2 cellular contexts compared by ENCODE assay signal in the genomic region with DNA sequence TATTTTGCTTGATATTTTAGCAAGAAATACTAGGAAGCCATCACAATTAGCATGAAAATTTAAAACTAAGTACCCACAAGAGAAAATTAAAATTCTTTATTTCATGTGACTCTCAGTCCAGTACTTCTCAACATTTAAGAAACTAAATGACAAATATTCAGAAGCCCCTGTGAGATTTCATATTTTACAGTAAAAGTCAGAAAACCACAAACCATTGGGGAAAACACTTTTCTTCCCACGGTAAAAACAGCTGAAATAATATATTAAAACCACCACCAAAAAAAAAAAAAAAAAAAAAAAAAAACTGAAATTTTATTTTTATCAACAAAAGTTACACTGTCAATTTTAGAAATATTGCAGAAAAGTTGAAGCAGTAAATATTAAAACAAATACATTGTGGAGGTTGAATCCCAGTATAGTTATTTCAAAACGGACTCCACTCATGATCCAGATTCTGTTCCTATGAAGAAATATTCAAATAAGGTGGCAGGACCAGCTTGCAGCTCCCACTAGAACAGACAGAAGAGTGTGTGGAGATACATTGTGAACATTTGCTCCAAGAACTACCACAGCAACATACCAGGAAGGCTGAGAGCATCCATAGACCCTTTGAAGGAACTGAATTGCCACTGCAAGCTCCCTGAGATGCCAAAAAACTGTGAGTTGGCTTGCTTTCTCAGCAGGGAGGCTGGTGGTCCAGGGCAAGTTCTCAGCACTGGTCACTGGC.
A peak's percentile ranks its signal among the peaks of the same experiment; 100 is the strongest.
TF ChIP-seq lines count a peak whose summit lies in the region.

No MANE protein-coding gene starts in this region.

TF ChIP-seq in GM12878, 131 proteins besides CTCF, POLR2A, EP300 and RAD21 (continued from another document):
- TF ChIP-seq RUNX3 (IDR thresholded peaks at IDR 0.05; ENCODE audit: low read length) (peak; percentile 39; the same call in 1 of the 2 replicates), PAX5 (IDR thresholded peaks at IDR 0.05; ENCODE audit: borderline replicate concordance, low read depth, low read length) (no peak), ZNF24 (IDR thresholded peaks at IDR 0.05) (no peak), MEF2B (IDR thresholded peaks at IDR 0.05; ENCODE audit: partially characterized antibody, poor library complexity, severe bottlenecking) (peak; percentile 33)

TF ChIP-seq in SK-N-SH treated with all-trans-retinoic acid at 6 μM for 48 hours, 23 proteins besides CTCF, POLR2A, EP300 and RAD21 (continued from another document):
- no peak for TF ChIP-seq ZC3H10 (CRISPR knock-in tag; IDR thresholded peaks at IDR 0.05)
- TF ChIP-seq ZNF8 (CRISPR knock-in tag; IDR thresholded peaks at IDR 0.05): no peak
- TF ChIP-seq ZFP3 (CRISPR knock-in tag; IDR thresholded peaks at IDR 0.05): no peak
- no peak for TF ChIP-seq TOX (CRISPR knock-in tag; IDR thresholded peaks at IDR 0.05; ENCODE audit: borderline replicate concordance)
- TF ChIP-seq, protein P1, sequence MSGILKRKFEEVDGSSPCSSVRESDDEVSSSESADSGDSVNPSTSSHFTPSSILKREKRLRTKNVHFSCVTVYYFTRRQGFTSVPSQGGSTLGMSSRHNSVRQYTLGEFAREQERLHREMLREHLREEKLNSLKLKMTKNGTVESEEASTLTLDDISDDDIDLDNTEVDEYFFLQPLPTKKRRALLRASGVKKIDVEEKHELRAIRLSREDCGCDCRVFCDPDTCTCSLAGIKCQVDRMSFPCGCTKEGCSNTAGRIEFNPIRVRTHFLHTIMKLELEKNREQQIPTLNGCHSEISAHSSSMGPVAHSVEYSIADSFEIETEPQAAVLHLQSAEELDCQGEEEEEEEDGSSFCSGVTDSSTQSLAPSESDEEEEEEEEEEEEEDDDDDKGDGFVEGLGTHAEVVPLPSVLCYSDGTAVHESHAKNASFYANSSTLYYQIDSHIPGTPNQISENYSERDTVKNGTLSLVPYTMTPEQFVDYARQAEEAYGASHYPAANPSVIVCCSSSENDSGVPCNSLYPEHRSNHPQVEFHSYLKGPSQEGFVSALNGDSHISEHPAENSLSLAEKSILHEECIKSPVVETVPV (CRISPR knock-in tag; IDR thresholded peaks at IDR 0.05): no peak
- no peak for TF ChIP-seq TCF4 (CRISPR knock-in tag; IDR thresholded peaks at IDR 0.05; ENCODE audit: borderline replicate concordance)
- no peak for TF ChIP-seq ARNTL (CRISPR knock-in tag; IDR thresholded peaks at IDR 0.05; ENCODE audit: borderline replicate concordance, low read depth)
- TF ChIP-seq, protein P2, sequence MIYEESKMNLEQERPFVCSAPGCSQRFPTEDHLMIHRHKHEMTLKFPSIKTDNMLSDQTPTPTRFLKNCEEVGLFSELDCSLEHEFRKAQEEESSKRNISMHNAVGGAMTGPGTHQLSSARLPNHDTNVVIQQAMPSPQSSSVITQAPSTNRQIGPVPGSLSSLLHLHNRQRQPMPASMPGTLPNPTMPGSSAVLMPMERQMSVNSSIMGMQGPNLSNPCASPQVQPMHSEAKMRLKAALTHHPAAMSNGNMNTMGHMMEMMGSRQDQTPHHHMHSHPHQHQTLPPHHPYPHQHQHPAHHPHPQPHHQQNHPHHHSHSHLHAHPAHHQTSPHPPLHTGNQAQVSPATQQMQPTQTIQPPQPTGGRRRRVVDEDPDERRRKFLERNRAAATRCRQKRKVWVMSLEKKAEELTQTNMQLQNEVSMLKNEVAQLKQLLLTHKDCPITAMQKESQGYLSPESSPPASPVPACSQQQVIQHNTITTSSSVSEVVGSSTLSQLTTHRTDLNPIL (CRISPR knock-in tag; IDR thresholded peaks at IDR 0.05; ENCODE audit: low read depth): no peak
